ENCODE assay signal across 12 cellular contexts in the genomic region with DNA sequence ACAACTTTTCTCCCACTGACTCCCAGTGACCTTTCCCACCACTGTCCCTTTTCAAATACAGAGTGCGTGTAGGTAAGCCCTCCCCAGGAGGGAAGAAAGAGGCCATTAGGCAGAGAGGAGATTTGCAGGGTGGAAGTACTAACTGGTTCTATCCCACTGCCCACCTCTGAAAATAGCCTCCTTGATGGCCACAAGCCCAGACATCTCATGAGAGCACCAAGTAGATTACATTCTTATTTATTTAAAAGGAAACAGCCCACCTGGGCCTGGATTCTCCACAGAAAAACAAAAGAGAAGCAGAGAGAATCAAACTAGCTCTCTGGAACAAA.
DNase-seq lines count a peak whose midpoint lies in the region; ATAC-seq and TF ChIP-seq lines count a peak whose summit lies in the region.
"Had no signal": no experiment of that assay in that cellular context is flagged by ENCODE, and none has a peak within 500 bp of the region (broad histone marks: within the 10 kb centered on the region; RNA-seq: fewer than 3 reads in every experiment).

No MANE protein-coding gene starts in this region.

- peaks cover 64% of the 10 kb centered on the region for H3K4me1 Mint-ChIP-seq in activated CD4-positive, alpha-beta memory T cell treated with anti-CD3 and anti-CD28 coated beads for 36 hours (ENCODE audit: low read depth)

- H3K27ac Mint-ChIP-seq in activated CD4-positive, alpha-beta memory T cell treated with anti-CD3 and anti-CD28 coated beads for 36 hours: peak overlapping the region; percentile 74

- CTCF ChIA-PET in activated CD4-positive, alpha-beta memory T cell treated with anti-CD3 and anti-CD28 coated beads for 36 hours (lab: Charles Lee): interaction anchor here (1.5 to 1.6 kb wide), 3 partner anchors 14 to 463 kb away, joined by 4 to 8 read pairs (median 7); no protein-coding TSS in a partner anchor

- peaks cover 25% of the 10 kb centered on the region for H3K4me1 ChIP-seq in ACC112 (ENCODE audit: control insufficient read depth, insufficient read depth, low read length, unreplicated experiment)
- H3K4me1 ChIP-seq in parathyroid adenoma: no peaks in the 10 kb centered on the region

- H2AFZ ChIP-seq in ACC112 (ENCODE audit: low read length, unreplicated experiment): peak overlapping the region; percentile 40
- H2AFZ ChIP-seq in parathyroid adenoma: no peak overlapping the region

- H3K4me3 ChIP-seq in ACC112 (ENCODE audit: low read depth, low read length) (no peak overlapping the region), parathyroid adenoma (ENCODE audit: low read depth, low read length) (no peak overlapping the region)

- no peaks in the 10 kb centered on the region for H3K27me3 ChIP-seq in ACC112 (ENCODE audit: insufficient read depth, low read length)
- no peaks in the 10 kb centered on the region for H3K27me3 ChIP-seq in parathyroid adenoma (ENCODE audit: control insufficient read depth, insufficient read depth, low read length)

- peaks cover 3% of the 10 kb centered on the region for H3K9me3 Mint-ChIP-seq in activated CD4-positive, alpha-beta memory T cell treated with anti-CD3 and anti-CD28 coated beads for 36 hours

- intact Hi-C loops in activated CD4-positive, alpha-beta memory T cell treated with anti-CD3 and anti-CD28 coated beads for 36 hours (cut with micrococcal nuclease): loop anchor here (1.0 to 10.0 kb wide), 14 partner anchors 30 to 444 kb away; no protein-coding TSS in a partner anchor
- intact Hi-C loops in Right ventricle myocardium superior (cut with DNase I): no loop called here

- H3K36me3 Mint-ChIP-seq in activated CD4-positive, alpha-beta memory T cell treated with anti-CD3 and anti-CD28 coated beads for 36 hours: peaks cover 2% of the 10 kb centered on the region

- DNase-seq in activated CD4-positive, alpha-beta memory T cell treated with anti-CD3 and anti-CD28 coated beads for 36 hours: no peak
- DNase-seq in Right ventricle myocardium superior (no peak), LoVo (ENCODE audit: low spot score) (no peak), NCI-H146 treated with DMSO at 0.1 percent for 48 hours (lab: John Stamatoyannopoulos, UW; ENCODE audit: unreplicated experiment) (no peak), AML-193 (lab: John Stamatoyannopoulos, UW) (no peak)
- DNase-seq: left cardiac atrium, NCI-H2171 treated with DMSO at 0.1 percent for 48 hours, retina, SIG-M5 had no signal

- H3K9me3 ChIP-seq in parathyroid adenoma (ENCODE audit: control insufficient read depth, low read length): no peaks in the 10 kb centered on the region

- no peak overlapping the region for H3K9ac ChIP-seq in parathyroid adenoma

- POLR2A ChIA-PET in activated CD4-positive, alpha-beta memory T cell treated with anti-CD3 and anti-CD28 coated beads for 36 hours (lab: Charles Lee): interaction anchor here (0.6 to 3.1 kb wide), 9 partner anchors 14 to 443 kb away, joined by 3 to 20 read pairs (median 5); no protein-coding TSS in a partner anchor

- H3K79me2 ChIP-seq in ACC112 (ENCODE audit: control insufficient read depth, insufficient read depth, low read length, unreplicated experiment) (no peaks in the 10 kb centered on the region), parathyroid adenoma (no peaks in the 10 kb centered on the region)

- H3K27ac ChIP-seq in ACC112 (ENCODE audit: low read depth, low read length) (peak overlapping the region; percentile 94), parathyroid adenoma (no peak overlapping the region)

- H3K36me3 ChIP-seq in ACC112 (ENCODE audit: insufficient read depth, low read length) (no peaks in the 10 kb centered on the region), parathyroid adenoma (ENCODE audit: control insufficient read depth, insufficient read depth, low read length) (no peaks in the 10 kb centered on the region)

- ATAC-seq in Right ventricle myocardium superior (ENCODE audit: poor library complexity) (peak; percentile 25), GM21786 (IDR thresholded peaks at IDR 0.05; ENCODE audit: unreplicated experiment) (no peak)

- H3K27me3 Mint-ChIP-seq in activated CD4-positive, alpha-beta memory T cell treated with anti-CD3 and anti-CD28 coated beads for 36 hours: no peaks in the 10 kb centered on the region

- no peak for TF ChIP-seq CTCF in parathyroid adenoma (IDR thresholded peaks at IDR 0.05)

- peak overlapping the region; percentile 30 for H3K4me3 Mint-ChIP-seq in activated CD4-positive, alpha-beta memory T cell treated with anti-CD3 and anti-CD28 coated beads for 36 hours

- peak overlapping the region; percentile 35 for H3K4me2 ChIP-seq in parathyroid adenoma (ENCODE audit: low read length)
